In the genomic region with DNA sequence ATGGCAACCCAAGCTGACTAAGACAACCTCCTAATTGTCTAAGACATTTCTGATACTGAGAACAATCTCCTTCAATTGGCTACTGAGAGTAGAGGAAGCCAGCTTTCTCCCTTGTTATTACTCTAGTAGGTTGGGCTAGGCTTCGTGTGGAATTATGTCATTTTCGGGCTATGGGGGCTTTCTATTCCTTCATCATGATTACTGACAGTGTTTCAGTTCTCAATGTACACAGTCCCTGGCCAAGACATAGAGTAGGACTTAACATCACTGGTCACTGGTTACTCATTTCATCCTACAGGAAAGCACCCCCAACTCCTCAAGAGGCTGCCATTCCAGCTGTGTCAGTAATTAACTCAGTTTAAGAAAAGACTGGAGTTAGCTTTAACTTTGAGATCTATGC, we compare ENCODE assay signal across 8 cellular contexts.
"Had no signal": no experiment of that assay in that cellular context is flagged by ENCODE, and none has a peak within 500 bp of the region (broad histone marks: within the 10 kb centered on the region; RNA-seq: fewer than 3 reads in every experiment).

No MANE protein-coding gene starts in this region.

- DNase-seq: IMR-90, KBM-7, KG1 had no signal

- H3K27ac ChIP-seq: HL-60, KMS-11 had no signal

- H3K9ac ChIP-seq: KMS-11 had no signal

- H3K4me2 ChIP-seq: KMS-11 had no signal

- ATAC-seq: HepG2, K562 had no signal

- H3K4me3 ChIP-seq: K562 had no signal

- FAIRE-seq: HepG2, HTR-8/SVneo, K562 had no signal
